Comparison of ENCODE assay signal across 21 cellular contexts in the genomic region with DNA sequence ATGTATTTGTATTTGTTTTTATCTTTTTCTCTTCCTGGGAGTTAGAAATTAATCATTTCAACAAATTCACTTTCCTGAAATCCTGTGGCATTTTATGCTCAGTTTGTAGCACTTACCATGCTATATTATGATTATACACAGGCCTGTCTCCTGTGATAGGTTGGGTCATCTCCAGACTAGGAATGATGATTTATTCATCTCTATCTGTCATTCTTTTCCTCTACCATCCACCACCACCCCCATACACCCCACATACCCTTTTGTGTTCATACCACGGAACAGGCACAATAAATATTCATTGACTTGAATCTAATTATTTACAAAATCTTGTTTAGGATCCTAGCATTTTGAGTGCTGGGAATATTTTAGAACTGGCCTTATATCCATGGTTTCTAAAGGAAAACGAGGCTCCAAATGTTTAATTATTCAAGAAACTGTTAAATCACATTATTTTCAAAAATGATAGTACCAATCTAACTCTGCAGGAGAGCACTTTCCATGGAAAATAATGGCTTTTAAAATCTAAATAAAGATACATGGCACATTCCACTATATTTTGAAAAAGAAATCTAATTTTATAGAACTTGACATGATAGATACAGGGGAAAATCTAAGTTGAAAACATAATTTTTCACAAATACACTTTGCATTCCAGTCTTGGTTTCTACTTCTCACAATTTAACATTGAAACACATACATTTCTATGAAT.
A peak's percentile ranks its signal among the peaks of the same experiment; 100 is the strongest.
DNase-seq lines count a peak whose midpoint lies in the region; ATAC-seq and TF ChIP-seq lines count a peak whose summit lies in the region.
"Had no signal": no experiment of that assay in that cellular context is flagged by ENCODE, and none has a peak within 500 bp of the region (broad histone marks: within the 10 kb centered on the region; RNA-seq: fewer than 3 reads in every experiment).

No MANE protein-coding gene starts in this region.

- POLR2A ChIA-PET in CD8-positive, alpha-beta T cell (lab: Charles Lee), result interaction anchor here (1.3 kb wide), 1 partner anchor 14 kb away, joined by 3 read pairs; no protein-coding TSS in a partner anchor
- POLR2A ChIA-PET in SK-N-SH (lab: Yijun Ruan, JAX), result no interaction called here
- POLR2A ChIA-PET in naive thymus-derived CD8-positive, alpha-beta T cell (lab: Charles Lee), result no interaction called here

- peak overlapping the region; percentile 56 for H3K27ac Mint-ChIP-seq in CD8-positive, alpha-beta T cell
- H3K27ac Mint-ChIP-seq in brain, result peak overlapping the region in 4 of 5 experiments; percentile 73 to 94 (median 80)
- H3K27ac Mint-ChIP-seq in activated T-cell treated with anti-CD3 and anti-CD28 coated beads, Interleukin-2, amount 50 U/mL, for 24 hours, result no peak overlapping the region
- H3K27ac Mint-ChIP-seq in naive thymus-derived CD8-positive, alpha-beta T cell, result peak overlapping the region in 2 of 10 donors; percentile 16 to 54
- H3K27ac Mint-ChIP-seq: CD14-positive monocyte; CD4-positive, alpha-beta T cell had no signal

- H3K9me3 ChIP-seq in CD8-positive, alpha-beta T cell (ENCODE audit: low read length), result no peaks in the 10 kb centered on the region
- H3K9me3 ChIP-seq in SK-N-SH, result no peaks in the 10 kb centered on the region
- no peaks in the 10 kb centered on the region for H3K9me3 ChIP-seq in neural cell (ENCODE audit: low read length)
- H3K9me3 ChIP-seq: A549; BE2C; BLaER1 treated with 17β-estradiol and CSF1 and Interleukin-3, amounts not matched to agents 10 nM and 100 nM; Caco-2 had no signal

- H3K4me2 ChIP-seq in SK-N-SH, result no peak overlapping the region
- peak overlapping the region; percentile 54 for H3K4me2 ChIP-seq in neural cell (ENCODE audit: low read length)
- H3K4me2 ChIP-seq: A549; BLaER1 treated with 17β-estradiol and CSF1 and Interleukin-3, amounts not matched to agents 10 nM and 100 nM had no signal

- no peak overlapping the region for H3K27ac ChIP-seq in CD8-positive, alpha-beta T cell (ENCODE audit: low read depth, low read length)
- H3K27ac ChIP-seq in SK-N-SH (ENCODE audit: low read depth in 2 of 2, low read length in 1 of 2) (peak overlapping the region in 1 of 2 experiments; percentile 58; a peak in 3 of 4 replicates), neural cell (ENCODE audit: low read length) (peak overlapping the region; percentile 30)
- H3K27ac ChIP-seq: A549; BLaER1 treated with 17β-estradiol and CSF1 and Interleukin-3, amounts not matched to agents 10 nM and 100 nM; GM23248 had no signal

- intact Hi-C loops in CD8-positive, alpha-beta T cell (cut with DNase I, micrococcal nuclease), result no loop called here

- WGBS in SK-N-SH (ENCODE audit: low lambda C conversion rate), result 51% methylated on average over 2 of the region's 2 CpGs

- H3K9me2 ChIP-seq in SK-N-SH (no peaks in the 10 kb centered on the region), neural cell (ENCODE audit: insufficient read depth, low read length) (no peaks in the 10 kb centered on the region)

- TF ChIP-seq EP300 in SK-N-SH (IDR thresholded peaks at IDR 0.05; ENCODE audit: borderline replicate concordance in 1 of 2, low read depth in 1 of 2, low read length in 1 of 2), result 0 out of 4 replicates have a peak, but pooled peaks of 1 of the 2 experiments have one; percentile 29
- TF ChIP-seq EP300 in neural cell (conservative IDR thresholded peaks at IDR 0.05; ENCODE audit: poor library complexity, severe bottlenecking), result no peak

- H3K27me3 ChIP-seq in CD8-positive, alpha-beta T cell (ENCODE audit: insufficient read depth, low read length), result no peaks in the 10 kb centered on the region
- H3K27me3 ChIP-seq in SK-N-SH (ENCODE audit: insufficient read depth) (no peaks in the 10 kb centered on the region), neural cell (ENCODE audit: insufficient read depth, low read depth, low read length) (no peaks in the 10 kb centered on the region)
- H3K27me3 ChIP-seq: BE2C; BLaER1 treated with 17β-estradiol and CSF1 and Interleukin-3, amounts not matched to agents 10 nM and 100 nM had no signal

- ATAC-seq in CD8-positive, alpha-beta T cell, result no peak
- ATAC-seq in GM21576 (IDR thresholded peaks at IDR 0.05; ENCODE audit: unreplicated experiment), result no peak
- no peak for ATAC-seq in naive thymus-derived CD8-positive, alpha-beta T cell
- ATAC-seq: A549 had no signal

- no peak overlapping the region for H3K4me3 Mint-ChIP-seq in CD8-positive, alpha-beta T cell
- H3K4me3 Mint-ChIP-seq in brain, result peak overlapping the region in 2 of 5 experiments; percentile 35 to 46
- H3K4me3 Mint-ChIP-seq in activated T-cell treated with anti-CD3 and anti-CD28 coated beads, Interleukin-2, amount 50 U/mL, for 24 hours, result no peak overlapping the region
- no peak overlapping the region for H3K4me3 Mint-ChIP-seq in naive thymus-derived CD8-positive, alpha-beta T cell
- H3K4me3 Mint-ChIP-seq: CD14-positive monocyte; CD4-positive, alpha-beta T cell had no signal

- no peaks in the 10 kb centered on the region for H3K79me2 ChIP-seq in SK-N-SH (ENCODE audit: insufficient read depth)
- no peaks in the 10 kb centered on the region for H3K79me2 ChIP-seq in neural cell (replicated peaks; ENCODE audit: insufficient read depth, low read length)

- TF ChIP-seq CTCF in CD8-positive, alpha-beta T cell (IDR thresholded peaks at IDR 0.05), result no peak
- TF ChIP-seq CTCF in SK-N-SH (IDR thresholded peaks at IDR 0.05) (no peak), brain (conservative IDR thresholded peaks at IDR 0.05) (no peak), neural cell (IDR thresholded peaks at IDR 0.05; ENCODE audit: poor library complexity, severe bottlenecking) (no peak)

- no peak overlapping the region for H3K4me3 ChIP-seq in CD8-positive, alpha-beta T cell (ENCODE audit: low read depth, low read length)
- H3K4me3 ChIP-seq in SK-N-SH (ENCODE audit: low read depth in 2 of 2, low read length in 1 of 2), result no peak overlapping the region
- H3K4me3 ChIP-seq in neural cell (ENCODE audit: low read length), result no peak overlapping the region
- H3K4me3 ChIP-seq: A549; BLaER1 treated with 17β-estradiol and CSF1 and Interleukin-3, amounts not matched to agents 10 nM and 100 nM; GM23248 had no signal

- no peak overlapping the region for H3K9ac ChIP-seq in SK-N-SH
- no peak overlapping the region for H3K9ac ChIP-seq in neural cell (ENCODE audit: low read length)
- H3K9ac ChIP-seq: BLaER1 treated with 17β-estradiol and CSF1 and Interleukin-3, amounts not matched to agents 10 nM and 100 nM; GM23248 had no signal

- H3K4me1 Mint-ChIP-seq in CD8-positive, alpha-beta T cell (ENCODE audit: low read depth), result peaks cover 17% of the 10 kb centered on the region
- peaks cover 16% of the 10 kb centered on the region for H3K4me1 Mint-ChIP-seq in brain
- peaks cover 26% of the 10 kb centered on the region for H3K4me1 Mint-ChIP-seq in activated T-cell treated with anti-CD3 and anti-CD28 coated beads, Interleukin-2, amount 50 U/mL, for 24 hours (ENCODE audit: low read depth)
- peaks cover 4 to 26% (median 18%) of the 10 kb centered on the region in 4 donors for H3K4me1 Mint-ChIP-seq in naive thymus-derived CD8-positive, alpha-beta T cell
- H3K4me1 Mint-ChIP-seq: CD14-positive monocyte had no signal

- no peak for DNase-seq in CD8-positive, alpha-beta T cell
- peak; percentile 4 for DNase-seq in SK-N-SH
- DNase-seq in activated T-cell treated with anti-CD3 and anti-CD28 coated beads, Interleukin-2, amount 50 U/mL, for 24 hours, result no peak
- DNase-seq in naive thymus-derived CD8-positive, alpha-beta T cell, result no peak
- DNase-seq: 8988T; ACHN; AML-193; BE2C; Caco-2; CD4-positive, alpha-beta T cell; DMS153; DND-41; GM23248; H7; HCEC 1CT had no signal

- CTCF ChIA-PET in CD8-positive, alpha-beta T cell (lab: Charles Lee), result no interaction called here
- CTCF ChIA-PET in SK-N-SH (lab: Yijun Ruan, JAX), result interaction anchor here (0.7 to 1.6 kb wide), 3 partner anchors 10 to 290 kb away, joined by 3 read pairs; no protein-coding TSS in a partner anchor

- H3K36me3 ChIP-seq in CD8-positive, alpha-beta T cell (ENCODE audit: insufficient read depth, low read length), result peaks cover 12% of the 10 kb centered on the region
- H3K36me3 ChIP-seq in SK-N-SH (replicated peaks in 1 of 2; ENCODE audit: control insufficient read depth in 1 of 2, insufficient read depth in 2 of 2, low read length in 1 of 2), result no peaks in the 10 kb centered on the region
- no peaks in the 10 kb centered on the region for H3K36me3 ChIP-seq in neural cell (ENCODE audit: insufficient read depth, low read length)
- H3K36me3 ChIP-seq: BLaER1 treated with 17β-estradiol and CSF1 and Interleukin-3, amounts not matched to agents 10 nM and 100 nM had no signal

- H3K27me3 Mint-ChIP-seq in CD8-positive, alpha-beta T cell (ENCODE audit: low read depth), result no peaks in the 10 kb centered on the region
- no peaks in the 10 kb centered on the region for H3K27me3 Mint-ChIP-seq in brain
- no peaks in the 10 kb centered on the region for H3K27me3 Mint-ChIP-seq in activated T-cell treated with anti-CD3 and anti-CD28 coated beads, Interleukin-2, amount 50 U/mL, for 24 hours
- no peaks in the 10 kb centered on the region for H3K27me3 Mint-ChIP-seq in naive thymus-derived CD8-positive, alpha-beta T cell
- H3K27me3 Mint-ChIP-seq: CD4-positive, alpha-beta T cell had no signal

- peaks cover 61% of the 10 kb centered on the region for H3K36me3 Mint-ChIP-seq in CD8-positive, alpha-beta T cell
- H3K36me3 Mint-ChIP-seq in brain, result peaks cover 23% of the 10 kb centered on the region
- H3K36me3 Mint-ChIP-seq in activated T-cell treated with anti-CD3 and anti-CD28 coated beads, Interleukin-2, amount 50 U/mL, for 24 hours (ENCODE audit: low read depth), result peaks cover 72% of the 10 kb centered on the region
- H3K36me3 Mint-ChIP-seq in naive thymus-derived CD8-positive, alpha-beta T cell, result peaks cover 3 to 58% (median 48%) of the 10 kb centered on the region in 3 donors
- H3K36me3 Mint-ChIP-seq: CD14-positive monocyte had no signal

- no peaks in the 10 kb centered on the region for H3K4me1 ChIP-seq in CD8-positive, alpha-beta T cell (ENCODE audit: insufficient read depth, low read length)
- peaks cover 0 to 2% of the 10 kb centered on the region in 2 experiments; a peak in 1 of 4 replicates for H3K4me1 ChIP-seq in SK-N-SH (ENCODE audit: control insufficient read depth in 1 of 2, insufficient read depth in 2 of 2, low read depth in 1 of 2, low read length in 1 of 2)
- H3K4me1 ChIP-seq: A549; BE2C; BLaER1 treated with 17β-estradiol and CSF1 and Interleukin-3, amounts not matched to agents 10 nM and 100 nM; Caco-2 had no signal

- H3F3A ChIP-seq in SK-N-SH (replicated peaks; ENCODE audit: insufficient read depth), result peaks cover under 1% of the 10 kb centered on the region
- peaks cover 4% of the 10 kb centered on the region for H3F3A ChIP-seq in neural cell (ENCODE audit: insufficient read depth, low read length, poor library complexity, severe bottlenecking)

- H3K9me3 Mint-ChIP-seq in CD8-positive, alpha-beta T cell, result peaks cover 5% of the 10 kb centered on the region
- H3K9me3 Mint-ChIP-seq in brain, result peaks cover 5 to 26% (median 16%) of the 10 kb centered on the region in 5 experiments
- peaks cover 3% of the 10 kb centered on the region for H3K9me3 Mint-ChIP-seq in activated T-cell treated with anti-CD3 and anti-CD28 coated beads, Interleukin-2, amount 50 U/mL, for 24 hours
- peaks cover 0 to 5% (median 3%) of the 10 kb centered on the region in 9 donors for H3K9me3 Mint-ChIP-seq in naive thymus-derived CD8-positive, alpha-beta T cell

- H2AFZ ChIP-seq in SK-N-SH (ENCODE audit: low read depth), result no peak overlapping the region
- no peak overlapping the region for H2AFZ ChIP-seq in neural cell (ENCODE audit: low read depth, low read length)
- H2AFZ ChIP-seq: GM23248 had no signal

- no peaks in the 10 kb centered on the region for H4K20me1 ChIP-seq in SK-N-SH (ENCODE audit: insufficient read depth)
- H4K20me1 ChIP-seq in neural cell (ENCODE audit: insufficient read depth), result no peaks in the 10 kb centered on the region
- H4K20me1 ChIP-seq: BLaER1 treated with 17β-estradiol and CSF1 and Interleukin-3, amounts not matched to agents 10 nM and 100 nM had no signal

- TF ChIP-seq RAD21 in SK-N-SH (IDR thresholded peaks at IDR 0.05; ENCODE audit: low read length) (no peak), neural cell (conservative IDR thresholded peaks at IDR 0.05) (no peak)
